ENCODE assay signal across 20 cellular contexts in genomic region chr6:153942361-153942760, GRCh38.
A peak's percentile ranks its signal among the peaks of the same experiment; 100 is the strongest.
DNase-seq lines count a peak whose midpoint lies in the region; ATAC-seq lines count a peak whose summit lies in the region.
"Had no signal": no experiment of that assay in that cellular context is flagged by ENCODE, and none has a peak within 500 bp of the region (broad histone marks: within the 10 kb centered on the region; RNA-seq: fewer than 3 reads in every experiment).

No MANE protein-coding gene starts in this region.

- POLR2A ChIA-PET in naive thymus-derived CD4-positive, alpha-beta T cell (lab: Charles Lee), result no interaction called here

- H3K4me1 ChIP-seq in naive thymus-derived CD4-positive, alpha-beta T cell (ENCODE audit: control insufficient read depth in 2 of 2, insufficient read depth in 2 of 2, low read length in 2 of 2), result no peaks in the 10 kb centered on the region

- H3K36me3 ChIP-seq in naive thymus-derived CD4-positive, alpha-beta T cell (ENCODE audit: control insufficient read depth in 2 of 3, insufficient read depth in 3 of 3, low read length in 3 of 3), result no peaks in the 10 kb centered on the region
- H3K36me3 ChIP-seq: MG63 had no signal

- CTCF ChIA-PET in naive thymus-derived CD4-positive, alpha-beta T cell (lab: Charles Lee), result no interaction called here

- no peaks in the 10 kb centered on the region for H3K9me3 ChIP-seq in naive thymus-derived CD4-positive, alpha-beta T cell (ENCODE audit: control insufficient read depth in 2 of 3, low read length in 3 of 3)
- H3K9me3 ChIP-seq: MG63 had no signal

- no peaks in the 10 kb centered on the region for H3K27me3 ChIP-seq in naive thymus-derived CD4-positive, alpha-beta T cell (ENCODE audit: control insufficient read depth in 2 of 2, insufficient read depth in 2 of 2, low read length in 2 of 2)
- H3K27me3 ChIP-seq: MG63 had no signal

- H3K36me3 Mint-ChIP-seq in naive thymus-derived CD4-positive, alpha-beta T cell, result no peaks in the 10 kb centered on the region

- H3K27ac ChIP-seq in naive thymus-derived CD4-positive, alpha-beta T cell (ENCODE audit: low read depth, low read length), result no peak overlapping the region
- H3K27ac ChIP-seq: KMS-11, PC-9, SK-N-MC had no signal

- H3K27ac Mint-ChIP-seq in naive thymus-derived CD4-positive, alpha-beta T cell, result no peak overlapping the region
- H3K27ac Mint-ChIP-seq: GM23338 had no signal

- peaks cover 0 to 10% (median 6%) of the 10 kb centered on the region in 5 donors for H3K27me3 Mint-ChIP-seq in naive thymus-derived CD4-positive, alpha-beta T cell

- H3K4me3 ChIP-seq in naive thymus-derived CD4-positive, alpha-beta T cell (ENCODE audit: low read length), result no peak overlapping the region
- H3K4me3 ChIP-seq: GM23338, MG63, PC-9, SK-N-MC had no signal

- ATAC-seq in GM18498 (IDR thresholded peaks at IDR 0.05; ENCODE audit: unreplicated experiment) (peak; percentile 52), GM18909 (IDR thresholded peaks at IDR 0.05; ENCODE audit: poor library complexity, unreplicated experiment) (peak; percentile 62), HG02678 (IDR thresholded peaks at IDR 0.05; ENCODE audit: unreplicated experiment) (peak; percentile 57), HG03442 (IDR thresholded peaks at IDR 0.05; ENCODE audit: unreplicated experiment) (peak; percentile 54), GM21526 (IDR thresholded peaks at IDR 0.05; ENCODE audit: low FRiP score, unreplicated experiment) (no peak), GM21360 (IDR thresholded peaks at IDR 0.05; ENCODE audit: unreplicated experiment) (no peak)
- no peak for ATAC-seq in naive thymus-derived CD4-positive, alpha-beta T cell
- ATAC-seq: GM23338 had no signal

- no peak overlapping the region for H3K4me3 Mint-ChIP-seq in naive thymus-derived CD4-positive, alpha-beta T cell
- H3K4me3 Mint-ChIP-seq: GM23338 had no signal

- no peak for DNase-seq in SHP77 treated with DMSO at 0.1 percent for 48 hours (lab: John Stamatoyannopoulos, UW)
- DNase-seq in naive thymus-derived CD4-positive, alpha-beta T cell, result no peak
- DNase-seq: C1 segment of cervical spinal cord, DMS 273 treated with DMSO at 0.1 percent for 48 hours, MG63, NCI-H1105, NCI-H1694 treated with DMSO at 0.1 percent for 48 hours, NCI-H446 treated with DMSO at 0.1 percent for 48 hours, NCI-H748 treated with DMSO at 0.1 percent for 48 hours, PC-9, T-helper 1 cell had no signal

- intact Hi-C loops in naive thymus-derived CD4-positive, alpha-beta T cell (cut with micrococcal nuclease), result no loop called here

- H3K4me1 Mint-ChIP-seq in naive thymus-derived CD4-positive, alpha-beta T cell, result no peaks in the 10 kb centered on the region

- peaks cover 0 to 1% (median 0%) of the 10 kb centered on the region in 11 donors for H3K9me3 Mint-ChIP-seq in naive thymus-derived CD4-positive, alpha-beta T cell
- H3K9me3 Mint-ChIP-seq: GM23338 had no signal

Comparison
In these comparisons a context has a peak if more than half of its experiments do, and no peak if none do; other contexts are left out.
1. ATAC-seq: peak in GM18498 (single experiment), GM18909 (single experiment), HG02678 (single experiment) and HG03442 (single experiment); none in GM21526 (single experiment), GM21360 (single experiment) and naive thymus-derived CD4-positive, alpha-beta T cell (single experiment).